ENCODE assay signal across 2 cellular contexts in the genomic region with DNA sequence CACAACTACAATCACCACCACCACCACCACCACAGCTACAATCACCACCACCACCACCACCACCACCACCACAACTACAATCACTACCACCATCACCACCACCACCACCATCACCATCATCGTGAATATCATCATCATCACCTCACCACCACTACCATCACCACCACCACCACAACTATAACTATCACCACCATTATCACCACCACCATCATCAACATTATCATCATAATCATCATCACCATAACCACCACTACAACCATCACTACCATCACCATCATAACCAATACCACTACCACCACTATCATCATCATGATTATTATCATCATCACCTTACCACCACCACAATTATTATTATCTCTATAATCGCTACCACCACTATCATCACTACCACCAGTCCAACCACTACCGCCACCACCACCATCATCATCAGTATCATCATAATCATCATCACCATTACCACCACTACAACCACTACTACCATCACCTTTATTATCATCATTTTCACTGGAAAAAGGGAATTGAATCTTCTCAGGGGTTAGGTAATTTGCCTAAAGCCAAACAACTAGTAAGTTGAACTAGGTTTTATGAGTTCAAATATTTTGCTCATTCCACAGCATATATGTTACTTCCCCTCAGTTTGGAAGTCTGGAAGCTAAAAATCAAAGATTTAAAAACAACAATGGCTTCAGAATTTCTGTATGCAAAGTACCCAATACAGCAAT.
A peak's percentile ranks its signal among the peaks of the same experiment; 100 is the strongest.
TF ChIP-seq lines count a peak whose summit lies in the region.

No MANE protein-coding gene starts in this region.

TF ChIP-seq in GM12878, 131 proteins besides CTCF, POLR2A, EP300 and RAD21 (continues in another document):
- TF ChIP-seq, protein P1, sequence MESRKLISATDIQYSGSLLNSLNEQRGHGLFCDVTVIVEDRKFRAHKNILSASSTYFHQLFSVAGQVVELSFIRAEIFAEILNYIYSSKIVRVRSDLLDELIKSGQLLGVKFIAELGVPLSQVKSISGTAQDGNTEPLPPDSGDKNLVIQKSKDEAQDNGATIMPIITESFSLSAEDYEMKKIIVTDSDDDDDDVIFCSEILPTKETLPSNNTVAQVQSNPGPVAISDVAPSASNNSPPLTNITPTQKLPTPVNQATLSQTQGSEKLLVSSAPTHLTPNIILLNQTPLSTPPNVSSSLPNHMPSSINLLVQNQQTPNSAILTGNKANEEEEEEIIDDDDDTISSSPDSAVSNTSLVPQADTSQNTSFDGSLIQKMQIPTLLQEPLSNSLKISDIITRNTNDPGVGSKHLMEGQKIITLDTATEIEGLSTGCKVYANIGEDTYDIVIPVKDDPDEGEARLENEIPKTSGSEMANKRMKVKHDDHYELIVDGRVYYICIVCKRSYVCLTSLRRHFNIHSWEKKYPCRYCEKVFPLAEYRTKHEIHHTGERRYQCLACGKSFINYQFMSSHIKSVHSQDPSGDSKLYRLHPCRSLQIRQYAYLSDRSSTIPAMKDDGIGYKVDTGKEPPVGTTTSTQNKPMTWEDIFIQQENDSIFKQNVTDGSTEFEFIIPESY (IDR thresholded peaks at IDR 0.05) = peak; percentile 96
- TF ChIP-seq, protein P2, sequence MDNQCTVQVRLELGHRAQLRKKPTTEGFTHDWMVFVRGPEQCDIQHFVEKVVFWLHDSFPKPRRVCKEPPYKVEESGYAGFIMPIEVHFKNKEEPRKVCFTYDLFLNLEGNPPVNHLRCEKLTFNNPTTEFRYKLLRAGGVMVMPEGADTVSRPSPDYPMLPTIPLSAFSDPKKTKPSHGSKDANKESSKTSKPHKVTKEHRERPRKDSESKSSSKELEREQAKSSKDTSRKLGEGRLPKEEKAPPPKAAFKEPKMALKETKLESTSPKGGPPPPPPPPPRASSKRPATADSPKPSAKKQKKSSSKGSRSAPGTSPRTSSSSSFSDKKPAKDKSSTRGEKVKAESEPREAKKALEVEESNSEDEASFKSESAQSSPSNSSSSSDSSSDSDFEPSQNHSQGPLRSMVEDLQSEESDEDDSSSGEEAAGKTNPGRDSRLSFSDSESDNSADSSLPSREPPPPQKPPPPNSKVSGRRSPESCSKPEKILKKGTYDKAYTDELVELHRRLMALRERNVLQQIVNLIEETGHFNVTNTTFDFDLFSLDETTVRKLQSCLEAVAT (IDR thresholded peaks at IDR 0.05) = peak; percentile 84
- peak; percentile 31; the same call in 1 of the 2 replicates for TF ChIP-seq RUNX3 (IDR thresholded peaks at IDR 0.05; ENCODE audit: low read length)
- TF ChIP-seq NBN (IDR thresholded peaks at IDR 0.05) = peak; percentile 60; the same call in 1 of the 2 replicates
- TF ChIP-seq CBFB (IDR thresholded peaks at IDR 0.05; ENCODE audit: low read depth) = no peak
- TF ChIP-seq, protein P3, sequence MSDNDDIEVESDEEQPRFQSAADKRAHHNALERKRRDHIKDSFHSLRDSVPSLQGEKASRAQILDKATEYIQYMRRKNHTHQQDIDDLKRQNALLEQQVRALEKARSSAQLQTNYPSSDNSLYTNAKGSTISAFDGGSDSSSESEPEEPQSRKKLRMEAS (IDR thresholded peaks at IDR 0.05; ENCODE audit: low read depth, low read length) = no peak
- TF ChIP-seq CHD1 (IDR thresholded peaks at IDR 0.05; ENCODE audit: low read depth, low read length) = no peak
- peak; percentile 36; the same call in 1 of the 2 replicates for TF ChIP-seq ATF7 (IDR thresholded peaks at IDR 0.05; ENCODE audit: low read depth)
- no peak for TF ChIP-seq GATAD2B (conservative IDR thresholded peaks at IDR 0.05; ENCODE audit: low read depth)
- no peak for TF ChIP-seq STAT3 (IDR thresholded peaks at IDR 0.05; ENCODE audit: low read depth, low read length)
- TF ChIP-seq STAT1 (conservative IDR thresholded peaks at IDR 0.05) = no peak
- TF ChIP-seq SMC3 (IDR thresholded peaks at IDR 0.05; ENCODE audit: borderline replicate concordance, low read length) = no peak
- no peak for TF ChIP-seq ESRRA (IDR thresholded peaks at IDR 0.05; ENCODE audit: low read length)
- TF ChIP-seq TARDBP (IDR thresholded peaks at IDR 0.05; ENCODE audit: borderline replicate concordance) = no peak
- TF ChIP-seq BRCA1 (IDR thresholded peaks at IDR 0.05; ENCODE audit: low read depth, low read length) = no peak
- no peak for TF ChIP-seq CHD2 (IDR thresholded peaks at IDR 0.05; ENCODE audit: borderline replicate concordance, low read depth, low read length)
- peak; percentile 72 for TF ChIP-seq MTA2 (IDR thresholded peaks at IDR 0.05; ENCODE audit: low read depth)
- TF ChIP-seq, protein P4, sequence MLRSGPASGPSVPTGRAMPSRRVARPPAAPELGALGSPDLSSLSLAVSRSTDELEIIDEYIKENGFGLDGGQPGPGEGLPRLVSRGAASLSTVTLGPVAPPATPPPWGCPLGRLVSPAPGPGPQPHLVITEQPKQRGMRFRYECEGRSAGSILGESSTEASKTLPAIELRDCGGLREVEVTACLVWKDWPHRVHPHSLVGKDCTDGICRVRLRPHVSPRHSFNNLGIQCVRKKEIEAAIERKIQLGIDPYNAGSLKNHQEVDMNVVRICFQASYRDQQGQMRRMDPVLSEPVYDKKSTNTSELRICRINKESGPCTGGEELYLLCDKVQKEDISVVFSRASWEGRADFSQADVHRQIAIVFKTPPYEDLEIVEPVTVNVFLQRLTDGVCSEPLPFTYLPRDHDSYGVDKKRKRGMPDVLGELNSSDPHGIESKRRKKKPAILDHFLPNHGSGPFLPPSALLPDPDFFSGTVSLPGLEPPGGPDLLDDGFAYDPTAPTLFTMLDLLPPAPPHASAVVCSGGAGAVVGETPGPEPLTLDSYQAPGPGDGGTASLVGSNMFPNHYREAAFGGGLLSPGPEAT (IDR thresholded peaks at IDR 0.05; ENCODE audit: low read depth) = 0 out of 2 replicates have a peak, but pooled peaks have one; percentile 12
- TF ChIP-seq MEF2A (IDR thresholded peaks at IDR 0.05; ENCODE audit: insufficient read depth, low read depth, low read length) = no peak
- peak; percentile 46; the same call in 1 of the 2 replicates for TF ChIP-seq YBX1 (IDR thresholded peaks at IDR 0.05)

TF ChIP-seq in WTC11, 78 proteins besides CTCF, POLR2A, EP300 and RAD21:
- TF ChIP-seq ATF1 (CRISPR knock-in tag; IDR thresholded peaks at IDR 0.05) = no peak
